ENCODE assay signal across 8 cellular contexts in genomic region chr22:49976439-49977175, GRCh38. TPM values are rescaled to one million over a fixed set of nuclear protein-coding genes. Genes with fewer than 3 reads are reported as not detected.
A peak's percentile ranks its signal among the peaks of the same experiment; 100 is the strongest.
DNase-seq lines count a peak whose midpoint lies in the region; ATAC-seq, FAIRE-seq and TF ChIP-seq lines count a peak whose summit lies in the region.

No MANE protein-coding gene starts in this region.

- no peak for FAIRE-seq in D721Med (lab: Jason Lieb, UNC)

- CTCF ChIA-PET in A673 (lab: Charles Lee), result no interaction called here
- CTCF ChIA-PET in HEK293 (lab: Yijun Ruan, JAX), result interaction anchor here (0.7 to 1.0 kb wide), 4 partner anchors 25 to 153 kb away, joined by 3 to 7 read pairs (median 4); no protein-coding TSS in a partner anchor

- H3K4me1 ChIP-seq in A673 (ENCODE audit: insufficient read depth, low read length, poor library complexity, severe bottlenecking) (peaks cover 3% of the 10 kb centered on the region), HEK293 (ENCODE audit: control insufficient read depth, insufficient read depth, low read length) (no peaks in the 10 kb centered on the region; the same call in 1 of the 2 replicates)

- peaks cover 8% of the 10 kb centered on the region for H3K9me3 ChIP-seq in A673 (ENCODE audit: low read depth, low read length, poor library complexity, severe bottlenecking)
- no peaks in the 10 kb centered on the region; the same call in 1 of the 2 replicates for H3K9me3 ChIP-seq in HEK293 (ENCODE audit: control insufficient read depth, insufficient read depth, low read depth, low read length)

- no peak for TF ChIP-seq CTCF in A673 (conservative IDR thresholded peaks at IDR 0.05; ENCODE audit: low read depth, low read length)
- TF ChIP-seq CTCF in HEK293 (tag by site-specific recombination; IDR thresholded peaks at IDR 0.05), result no peak
- no peak for TF ChIP-seq CTCF in D721Med (IDR thresholded peaks at IDR 0.05; ENCODE audit: insufficient read depth, missing control alignments)

- H3K27ac ChIP-seq in A673 (ENCODE audit: low read depth, low read length, poor library complexity, severe bottlenecking) (no peak overlapping the region), HEK293 (ENCODE audit: extremely low read depth, low read depth, low read length) (no peak overlapping the region)

- ATAC-seq in memory B cell (ENCODE audit: low read depth), result peak; percentile 79

- H3K9me3 Mint-ChIP-seq in memory B cell, result peaks cover 6% of the 10 kb centered on the region

- peaks cover 15% of the 10 kb centered on the region for H3K4me1 Mint-ChIP-seq in memory B cell

- peak overlapping the region; percentile 1 for H3K4me3 Mint-ChIP-seq in memory B cell

- H3K36me3 Mint-ChIP-seq in memory B cell, result peaks cover 7% of the 10 kb centered on the region

- no TSS peak for BruUV-seq in A673 (replicated peaks; lab: Mats Ljungman, UMichigan)

- H3K4me3 ChIP-seq in A673 (ENCODE audit: low read depth, low read length, poor library complexity, severe bottlenecking), result no peak overlapping the region
- no peak overlapping the region for H3K4me3 ChIP-seq in HEK293 (ENCODE audit: low read depth, low read length)

- POLR2A ChIA-PET in A673 (lab: Charles Lee; ENCODE audit: low non-redundant PET) (interaction anchor here (0.6 kb wide), 1 partner anchor 204 kb away, joined by 3 read pairs; no protein-coding TSS in a partner anchor), HEK293 (lab: Yijun Ruan, JAX) (no interaction called here)

- intact Hi-C loops in A673 (cut with micrococcal nuclease; ENCODE audit: unreplicated experiment), result loop anchor here (5.0 kb wide), 1 partner anchor 44 kb away; no protein-coding TSS in a partner anchor

- no peaks in the 10 kb centered on the region for H3K36me3 ChIP-seq in A673 (ENCODE audit: insufficient read depth, low read length, poor library complexity, severe bottlenecking)
- no peaks in the 10 kb centered on the region for H3K36me3 ChIP-seq in HEK293 (ENCODE audit: control insufficient read depth in 2 of 2, insufficient read depth in 1 of 2, low read length in 2 of 2)

- DNase-seq in A673 (ENCODE audit: low spot score), result peak; percentile 62
- peak; percentile 71 to 77 for DNase-seq in activated CD4-positive, alpha-beta T cell treated with anti-CD3 and anti-CD28 coated beads for 4 hours
- DNase-seq in memory B cell (ENCODE audit: low spot score in 2 of 2), result peak; percentile 21 to 55
- no peak for DNase-seq in HT-29 (ENCODE audit: low spot score)
- DNase-seq in EL, result no peak
- no peak for DNase-seq in D721Med (ENCODE audit: insufficient read length, low spot score)
- no peak for DNase-seq in NCI-H1930 (lab: John Stamatoyannopoulos, UW)

- peaks cover 4% of the 10 kb centered on the region for H3K27me3 Mint-ChIP-seq in memory B cell

- H3K27ac Mint-ChIP-seq in memory B cell, result peak overlapping the region; percentile 19

- no peaks in the 10 kb centered on the region for H3K27me3 ChIP-seq in A673 (replicated peaks; ENCODE audit: insufficient read depth, low read depth, low read length, poor library complexity)

TF ChIP-seq in HEK293, 187 proteins besides CTCF, POLR2A, EP300 and RAD21:
- TF ChIP-seq EGR2 (tag by site-specific recombination; IDR thresholded peaks at IDR 0.05; ENCODE audit: low read depth) (peak; percentile 84), ZSCAN23 (tag by site-specific recombination; IDR thresholded peaks at IDR 0.05) (no peak), ZNF426 (tag by site-specific recombination; IDR thresholded peaks at IDR 0.05) (no peak), FEZF1 (tag by site-specific recombination; IDR thresholded peaks at IDR 0.05) (peak; percentile 61; the same call in 1 of the 2 replicates), GLI2 (tag by site-specific recombination; IDR thresholded peaks at IDR 0.05; ENCODE audit: borderline replicate concordance, low read depth) (no peak), ZNF677 (tag by site-specific recombination; IDR thresholded peaks at IDR 0.05) (no peak), KLF9 (tag by site-specific recombination; IDR thresholded peaks at IDR 0.05; ENCODE audit: low read depth) (no peak), PRDM10 (tag by site-specific recombination; IDR thresholded peaks at IDR 0.05) (peak; percentile 97), SP2 (tag by site-specific recombination; IDR thresholded peaks at IDR 0.05) (peak; percentile 11; the same call in 1 of the 2 replicates), SP7 (tag by site-specific recombination; IDR thresholded peaks at IDR 0.05) (peak; percentile 31; the same call in 1 of the 2 replicates), ZFHX2 (tag by site-specific recombination; conservative IDR thresholded peaks at IDR 0.05) (peak; percentile 92)
- TF ChIP-seq, protein P1, sequence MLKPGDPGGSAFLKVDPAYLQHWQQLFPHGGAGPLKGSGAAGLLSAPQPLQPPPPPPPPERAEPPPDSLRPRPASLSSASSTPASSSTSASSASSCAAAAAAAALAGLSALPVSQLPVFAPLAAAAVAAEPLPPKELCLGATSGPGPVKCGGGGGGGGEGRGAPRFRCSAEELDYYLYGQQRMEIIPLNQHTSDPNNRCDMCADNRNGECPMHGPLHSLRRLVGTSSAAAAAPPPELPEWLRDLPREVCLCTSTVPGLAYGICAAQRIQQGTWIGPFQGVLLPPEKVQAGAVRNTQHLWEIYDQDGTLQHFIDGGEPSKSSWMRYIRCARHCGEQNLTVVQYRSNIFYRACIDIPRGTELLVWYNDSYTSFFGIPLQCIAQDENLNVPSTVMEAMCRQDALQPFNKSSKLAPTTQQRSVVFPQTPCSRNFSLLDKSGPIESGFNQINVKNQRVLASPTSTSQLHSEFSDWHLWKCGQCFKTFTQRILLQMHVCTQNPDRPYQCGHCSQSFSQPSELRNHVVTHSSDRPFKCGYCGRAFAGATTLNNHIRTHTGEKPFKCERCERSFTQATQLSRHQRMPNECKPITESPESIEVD (tag by site-specific recombination; IDR thresholded peaks at IDR 0.05), result no peak

RNA-seq across cellular contexts. Expression of gene PIM3, which starts 16.0 kb away (rescaled TPM):
- total RNA-seq in A673 (2021), result 70.9 and 71.3 TPM in 2 replicates
- 161 and 183 TPM in 2 replicates for total RNA-seq in HT-29 (2014; rRNA removed; shearing (Covaris generic))

RNA-seq across cellular contexts. Expression of gene IL17REL, which starts 36.0 kb away (rescaled TPM):
- total RNA-seq in A673 (2021), result not detected in 2 replicates
- total RNA-seq in HT-29 (2014; rRNA removed; shearing (Covaris generic)), result 0.03 and 0.13 TPM in 2 replicates

RNA-seq across cellular contexts. Expression of gene CRELD2, which starts 58.2 kb away (rescaled TPM):
- total RNA-seq in A673 (2021), result 54.1 and 54.7 TPM in 2 replicates
- total RNA-seq in HT-29 (2014; rRNA removed; shearing (Covaris generic)), result 70.4 and 75.0 TPM in 2 replicates

RNA-seq across cellular contexts. Expression of gene ALG12, which starts 58.4 kb away (rescaled TPM):
- total RNA-seq in A673 (2021), result 18.6 and 19.8 TPM in 2 replicates
- total RNA-seq in HT-29 (2014; rRNA removed; shearing (Covaris generic)), result 17.9 and 27.1 TPM in 2 replicates

Comparison
In these comparisons a context has a peak if more than half of its experiments do, and no peak if none do; other contexts are left out.
1. DNase-seq: peak in A673 (single experiment), activated CD4-positive, alpha-beta T cell treated with anti-CD3 and anti-CD28 coated beads for 4 hours (2 of 2) and memory B cell (2 of 2); none in HT-29 (single experiment), EL (single experiment), D721Med (single experiment) and NCI-H1930 (0 of 2).